ENCODE assay signal across 8 cellular contexts in genomic region chr22:17120711-17121234, GRCh38. TPM values are rescaled to one million over a fixed set of nuclear protein-coding genes. Genes with fewer than 3 reads are reported as not detected.
A peak's percentile ranks its signal among the peaks of the same experiment; 100 is the strongest.
DNase-seq lines count a peak whose midpoint lies in the region; ATAC-seq and TF ChIP-seq lines count a peak whose summit lies in the region.

No MANE protein-coding gene starts in this region.

- TF ChIP-seq CTCF in LNCaP clone FGC (IDR thresholded peaks at IDR 0.05; ENCODE audit: control insufficient read depth, extremely low read depth, insufficient read depth) (no peak), colonic mucosa (IDR thresholded peaks at IDR 0.05) (no peak)

- peaks cover 6 to 43% (median 12%) of the 10 kb centered on the region in 5 donors for H3K27me3 Mint-ChIP-seq in naive thymus-derived CD4-positive, alpha-beta T cell

- no peaks in the 10 kb centered on the region for H3K36me3 ChIP-seq in colonic mucosa
- no peaks in the 10 kb centered on the region for H3K36me3 ChIP-seq in naive thymus-derived CD4-positive, alpha-beta T cell (ENCODE audit: control insufficient read depth in 2 of 3, insufficient read depth in 3 of 3, low read length in 3 of 3)

- CTCF ChIA-PET in naive thymus-derived CD4-positive, alpha-beta T cell (lab: Charles Lee): no interaction called here

- peak overlapping the region in 1 of 10 donors; percentile 78 for H3K4me3 Mint-ChIP-seq in naive thymus-derived CD4-positive, alpha-beta T cell

- no peaks in the 10 kb centered on the region for H3K4me1 ChIP-seq in colonic mucosa
- H3K4me1 ChIP-seq in naive thymus-derived CD4-positive, alpha-beta T cell (ENCODE audit: control insufficient read depth in 2 of 2, insufficient read depth in 2 of 2, low read length in 2 of 2): peaks cover 46 to 49% of the 10 kb centered on the region in 2 donors

- peaks cover 36 to 45% (median 42%) of the 10 kb centered on the region in 7 donors for H3K4me1 Mint-ChIP-seq in naive thymus-derived CD4-positive, alpha-beta T cell

- no peak overlapping the region for H3K27ac ChIP-seq in colonic mucosa
- H3K27ac ChIP-seq in naive thymus-derived CD4-positive, alpha-beta T cell (ENCODE audit: low read depth, low read length): no peak overlapping the region

- peak overlapping the region; percentile 39 for H3K4me3 ChIP-seq in LNCaP clone FGC (ENCODE audit: low read depth, low read length)
- H3K4me3 ChIP-seq in colonic mucosa: peak overlapping the region; percentile 52
- H3K4me3 ChIP-seq in naive thymus-derived CD4-positive, alpha-beta T cell (ENCODE audit: low read length): no peak overlapping the region

- H3K27ac Mint-ChIP-seq in naive thymus-derived CD4-positive, alpha-beta T cell: no peak overlapping the region

- H3K9me3 Mint-ChIP-seq in naive thymus-derived CD4-positive, alpha-beta T cell: peaks cover 0 to 2% (median 0%) of the 10 kb centered on the region in 11 donors

- no peak overlapping the region for H3K9ac ChIP-seq in colonic mucosa (ENCODE audit: low read depth in 2 of 2, low read length in 2 of 2)

- DNase-seq in D341Med (ENCODE audit: low spot score) (peak; percentile 82), LNCaP clone FGC (ENCODE audit: low read depth) (no peak), colonic mucosa (no peak)
- peak in 3 of 9 donors; percentile 25 to 34 (median 28) for DNase-seq in naive thymus-derived CD4-positive, alpha-beta T cell

- H3K27me3 ChIP-seq in colonic mucosa: peaks cover 27% of the 10 kb centered on the region
- peaks cover 0 to 10% of the 10 kb centered on the region in 2 donors for H3K27me3 ChIP-seq in naive thymus-derived CD4-positive, alpha-beta T cell (ENCODE audit: control insufficient read depth in 2 of 2, insufficient read depth in 2 of 2, low read length in 2 of 2)

- H3K9me3 ChIP-seq in colonic mucosa: no peaks in the 10 kb centered on the region
- no peaks in the 10 kb centered on the region for H3K9me3 ChIP-seq in naive thymus-derived CD4-positive, alpha-beta T cell (ENCODE audit: control insufficient read depth in 2 of 3, low read length in 3 of 3)

- intact Hi-C loops in colonic mucosa (cut with DNase I): no loop called here
- intact Hi-C loops in naive thymus-derived CD4-positive, alpha-beta T cell (cut with micrococcal nuclease): loop anchor here (1.0 kb wide), 2 partner anchors 33 to 36 kb away; partner anchors contain the start of gene IL17RA (in 1 of the 2)

- H3K36me3 Mint-ChIP-seq in naive thymus-derived CD4-positive, alpha-beta T cell: peaks cover 0 to 4% (median 0%) of the 10 kb centered on the region in 5 donors

- POLR2A ChIA-PET in naive thymus-derived CD4-positive, alpha-beta T cell (lab: Charles Lee): no interaction called here

- ATAC-seq in naive thymus-derived CD4-positive, alpha-beta T cell: peak; percentile 35
- ATAC-seq in HG03097 (IDR thresholded peaks at IDR 0.05; ENCODE audit: low FRiP score, unreplicated experiment): no peak
- ATAC-seq in HG03354 (IDR thresholded peaks at IDR 0.05; ENCODE audit: poor library complexity, severe bottlenecking, unreplicated experiment): no peak
- ATAC-seq in GM18868 (IDR thresholded peaks at IDR 0.05; ENCODE audit: unreplicated experiment): no peak
- no peak for ATAC-seq in HG02763 (IDR thresholded peaks at IDR 0.05; ENCODE audit: unreplicated experiment)

RNA-seq across cellular contexts. Expression of gene TMEM121B, which starts 0.4 kb away (rescaled TPM):
- total RNA-seq in colonic mucosa: under 1 TPM; 0.12 to 0.64 TPM
- 1 to 10 TPM in 1 of 5 experiments, under 1 TPM in 4; 0.13 to 2.6 (median 0.24) TPM for total RNA-seq in naive thymus-derived CD4-positive, alpha-beta T cell
- polyA plus RNA-seq in naive thymus-derived CD4-positive, alpha-beta T cell: not detected

RNA-seq across cellular contexts. Expression of gene IL17RA, which starts 36.0 kb away (rescaled TPM):
- 10 to 100 TPM; 17.2 to 20.2 TPM for total RNA-seq in colonic mucosa
- total RNA-seq in naive thymus-derived CD4-positive, alpha-beta T cell: 10 to 100 TPM; 51.9 to 91.8 (median 76.5) TPM
- polyA plus RNA-seq in naive thymus-derived CD4-positive, alpha-beta T cell: 10 to 100 TPM; 45.8 to 69.8 TPM

RNA-seq across cellular contexts. Expression of gene HDHD5, which starts 38.3 kb away (rescaled TPM):
- total RNA-seq in colonic mucosa: 10 to 100 TPM; 38.1 to 50.0 TPM
- total RNA-seq in naive thymus-derived CD4-positive, alpha-beta T cell: 10 to 100 TPM; 18.8 to 50.9 (median 26.2) TPM
- 10 to 100 TPM; 67.5 to 78.7 TPM for polyA plus RNA-seq in naive thymus-derived CD4-positive, alpha-beta T cell
